ENCODE assay signal across 18 cellular contexts in genomic region chr17:28413804-28414203, GRCh38. TPM values are rescaled to one million over a fixed set of nuclear protein-coding genes. Genes with fewer than 3 reads are reported as not detected.
DNase-seq lines count a peak whose midpoint lies in the region; ATAC-seq and TF ChIP-seq lines count a peak whose summit lies in the region.
"Had no signal": no experiment of that assay in that cellular context is flagged by ENCODE, and none has a peak within 500 bp of the region (broad histone marks: within the 10 kb centered on the region; RNA-seq: fewer than 3 reads in every experiment).

No MANE protein-coding gene starts in this region.

- no peaks in the 10 kb centered on the region for H3K9me3 ChIP-seq in WERI-Rb-1 (ENCODE audit: severe bottlenecking)
- H3K9me3 ChIP-seq: BE2C had no signal

- H3K27me3 ChIP-seq in GM23338 (ENCODE audit: insufficient read depth) (peaks cover 37% of the 10 kb centered on the region), WERI-Rb-1 (ENCODE audit: insufficient read depth, low read depth, severe bottlenecking) (no peaks in the 10 kb centered on the region)
- H3K27me3 ChIP-seq: BE2C had no signal

- H3K36me3 Mint-ChIP-seq in GM23338 (ENCODE audit: low read depth) = no peaks in the 10 kb centered on the region
- H3K36me3 Mint-ChIP-seq in HFFc6 (ENCODE audit: low read depth) = no peaks in the 10 kb centered on the region
- H3K36me3 Mint-ChIP-seq: CD4-positive, alpha-beta memory T cell had no signal

- peaks cover 21% of the 10 kb centered on the region for H3K27me3 Mint-ChIP-seq in GM23338 (ENCODE audit: insufficient read depth, low read depth, poor library complexity)
- peaks cover 19% of the 10 kb centered on the region for H3K27me3 Mint-ChIP-seq in HFFc6 (ENCODE audit: insufficient read depth)

- H3K4me3 ChIP-seq in GM23338 (no peak overlapping the region), WERI-Rb-1 (ENCODE audit: low read depth, low read length) (no peak overlapping the region)

- H3K27ac ChIP-seq in GM23338 (ENCODE audit: low read depth) = no peak overlapping the region
- H3K27ac ChIP-seq in WERI-Rb-1 = no peak overlapping the region
- H3K27ac ChIP-seq: KMS-11 had no signal

- H3K9me3 Mint-ChIP-seq in GM23338 = no peaks in the 10 kb centered on the region
- no peaks in the 10 kb centered on the region for H3K9me3 Mint-ChIP-seq in HFFc6
- H3K9me3 Mint-ChIP-seq: CD4-positive, alpha-beta memory T cell had no signal

- no peaks in the 10 kb centered on the region for H3K9me2 ChIP-seq in GM23338 (ENCODE audit: insufficient read depth)

- H3F3A ChIP-seq in GM23338 (replicated peaks; ENCODE audit: low read depth) = peaks cover 4% of the 10 kb centered on the region; the same call in 1 of the 2 replicates

- H3K79me2 ChIP-seq in GM23338 (replicated peaks; ENCODE audit: insufficient read depth) = no peaks in the 10 kb centered on the region

- H3K27ac Mint-ChIP-seq in GM23338 (no peak overlapping the region), HFFc6 (no peak overlapping the region)
- H3K27ac Mint-ChIP-seq: CD4-positive, alpha-beta memory T cell had no signal

- TF ChIP-seq CTCF in GM23338 (conservative IDR thresholded peaks at IDR 0.05; ENCODE audit: low read depth in 2 of 2) (peak in 1 of 2 experiments; percentile 26; a peak in 1 of 4 replicates), HFFc6 (IDR thresholded peaks at IDR 0.05) (peak; percentile 5; the same call in 1 of the 2 replicates), WERI-Rb-1 (IDR thresholded peaks at IDR 0.05; ENCODE audit: low read depth, low read length) (peak; percentile 21; the same call in 1 of the 2 replicates)

- H3K36me3 ChIP-seq in GM23338 (ENCODE audit: insufficient read depth) (no peaks in the 10 kb centered on the region), WERI-Rb-1 (no peaks in the 10 kb centered on the region)
- H3K36me3 ChIP-seq: BE2C had no signal

- no peak overlapping the region for H3K4me2 ChIP-seq in GM23338
- H3K4me2 ChIP-seq: KMS-11 had no signal

- H3K4me1 Mint-ChIP-seq in GM23338 (peaks cover 24% of the 10 kb centered on the region), HFFc6 (ENCODE audit: low read depth) (no peaks in the 10 kb centered on the region)

- ATAC-seq in GM23338 = peak; percentile 17; the same call in 2 of the 3 replicates

- peaks cover 19% of the 10 kb centered on the region for H3K4me1 ChIP-seq in GM23338 (ENCODE audit: insufficient read depth)
- H3K4me1 ChIP-seq: BE2C had no signal

- H4K20me1 ChIP-seq in GM23338 (replicated peaks; ENCODE audit: insufficient read depth) = no peaks in the 10 kb centered on the region

- DNase-seq in GM23338 (ENCODE audit: low spot score) (peak; percentile 37), HFFc6 (no peak), WERI-Rb-1 (no peak), iPS-NIHi7 (ENCODE audit: extremely low spot score) (peak; percentile 31), CD1c-positive myeloid dendritic cell (ENCODE audit: extremely low spot score) (no peak), NCI-H1048 (lab: John Stamatoyannopoulos, UW) (no peak), KG1 (lab: John Stamatoyannopoulos, UW) (no peak)
- DNase-seq: ACHN; BE2C; C1 segment of cervical spinal cord; CD4-positive, alpha-beta memory T cell; DMS153; DMS79; GDM1; GOT3; H7 had no signal

- 0 out of 2 replicates have a peak overlapping the region, but pooled peaks have one; percentile 35 for H2AFZ ChIP-seq in GM23338

- H3K4me3 Mint-ChIP-seq in GM23338 (no peak overlapping the region), HFFc6 (no peak overlapping the region)
- H3K4me3 Mint-ChIP-seq: CD4-positive, alpha-beta memory T cell had no signal

TF ChIP-seq in GM23338, 12 proteins besides CTCF, POLR2A, EP300 and RAD21:
- TF ChIP-seq POLR2AphosphoS5 (IDR thresholded peaks at IDR 0.05; ENCODE audit: low read depth) = no peak
- TF ChIP-seq CREB1 (CRISPR knock-in tag; IDR thresholded peaks at IDR 0.05; ENCODE audit: low read depth) = no peak
- no peak for TF ChIP-seq EZH2phosphoT487 (IDR thresholded peaks at IDR 0.05; ENCODE audit: unreplicated experiment)
- TF ChIP-seq ZNF114 (CRISPR knock-in tag; IDR thresholded peaks at IDR 0.05) = no peak

RNA-seq across cellular contexts. Expression of gene SLC46A1, which starts 7.8 kb away (rescaled TPM):
- total RNA-seq in GM23338 (2014; rRNA removed; shearing (Covaris generic)) = 12.5 and 12.7 TPM in 2 replicates
- polyA plus RNA-seq in GM23338 (2016; fragmentation: Nextera tagmentation; extraction: Ambion mirVana) = 3.3 TPM in 2 replicates
- 1 to 10 TPM; 4.3 to 6.7 (median 6.4) TPM for total RNA-seq in HFFc6 (2021; fragmentation: NEBNext Ultra II Directional; extraction: Animal tissue kit (Norgen Biotek cat#: 25700))

RNA-seq across cellular contexts. Expression of gene SARM1, which starts 42.3 kb away (rescaled TPM):
- 10.4 and 15.3 TPM in 2 replicates for total RNA-seq in GM23338 (2014; rRNA removed; shearing (Covaris generic))
- polyA plus RNA-seq in GM23338 (2016; fragmentation: Nextera tagmentation; extraction: Ambion mirVana) = 0.89 and 1.4 TPM in 2 replicates
- 10 to 100 TPM; 15.1 to 18.9 (median 16.8) TPM for total RNA-seq in HFFc6 (2021; fragmentation: NEBNext Ultra II Directional; extraction: Animal tissue kit (Norgen Biotek cat#: 25700))

RNA-seq across cellular contexts. Expression of gene VTN, which starts 43.7 kb away (rescaled TPM):
- 0.35 TPM in 1 of 2 replicates, not detected in the other for total RNA-seq in GM23338 (2014; rRNA removed; shearing (Covaris generic))
- 0.16 and 0.17 TPM in 2 replicates for polyA plus RNA-seq in GM23338 (2016; fragmentation: Nextera tagmentation; extraction: Ambion mirVana)
- under 1 TPM; 0.36 to 0.76 (median 0.60) TPM for total RNA-seq in HFFc6 (2021; fragmentation: NEBNext Ultra II Directional; extraction: Animal tissue kit (Norgen Biotek cat#: 25700))
- total RNA-seq: Daoy had no signal
- polyA plus RNA-seq: CD4-positive, alpha-beta memory T cell had no signal

RNA-seq across cellular contexts. Expression of gene SEBOX, which starts 48.8 kb away (rescaled TPM):
- total RNA-seq in GM23338 (2014; rRNA removed; shearing (Covaris generic)) = not detected in 2 replicates
- not detected in 2 replicates for polyA plus RNA-seq in GM23338 (2016; fragmentation: Nextera tagmentation; extraction: Ambion mirVana)
- not detected for total RNA-seq in HFFc6 (2021; fragmentation: NEBNext Ultra II Directional; extraction: Animal tissue kit (Norgen Biotek cat#: 25700))
- total RNA-seq: CD4-positive, alpha-beta memory T cell; Daoy; H7 had no signal
- polyA plus RNA-seq: CD4-positive, alpha-beta memory T cell had no signal

RNA-seq across cellular contexts. Expression of gene POLDIP2, which starts 56.5 kb away (rescaled TPM):
- 70.6 and 77.1 TPM in 2 replicates for total RNA-seq in GM23338 (2014; rRNA removed; shearing (Covaris generic))
- 40.7 and 45.7 TPM in 2 replicates for polyA plus RNA-seq in GM23338 (2016; fragmentation: Nextera tagmentation; extraction: Ambion mirVana)
- 100 to 1,000 TPM; 104 to 118 (median 106) TPM for total RNA-seq in HFFc6 (2021; fragmentation: NEBNext Ultra II Directional; extraction: Animal tissue kit (Norgen Biotek cat#: 25700))

Comparison
In these comparisons a context has a peak if more than half of its experiments do, and no peak if none do; other contexts are left out.
1. DNase-seq: peak in GM23338 (single experiment) and iPS-NIHi7 (single experiment); none in HFFc6 (single experiment), WERI-Rb-1 (single experiment), CD1c-positive myeloid dendritic cell (single experiment), NCI-H1048 (single experiment) and KG1 (single experiment).